Comparison of ENCODE assay signal across 1 cellular context in genomic region chr14:104462651-104463630, GRCh38.
TF ChIP-seq lines count a peak whose summit lies in the region.

No MANE protein-coding gene starts in this region.

TF ChIP-seq in GM23338, 12 proteins besides CTCF, POLR2A, EP300 and RAD21 (continued from another document):
- TF ChIP-seq ZNF331 (CRISPR knock-in tag; IDR thresholded peaks at IDR 0.05; ENCODE audit: low read depth) (no peak), EZH2phosphoT487 (IDR thresholded peaks at IDR 0.05; ENCODE audit: unreplicated experiment) (no peak), EZH2 (IDR thresholded peaks at IDR 0.05; ENCODE audit: low read depth, unreplicated experiment) (no peak), POLR2AphosphoS5 (IDR thresholded peaks at IDR 0.05; ENCODE audit: low read depth) (no peak), NANOG (IDR thresholded peaks at IDR 0.05; ENCODE audit: borderline replicate concordance) (no peak), ZNF114 (CRISPR knock-in tag; IDR thresholded peaks at IDR 0.05) (no peak), JUNB (IDR thresholded peaks at IDR 0.05; ENCODE audit: unreplicated experiment) (no peak), CREB1 (CRISPR knock-in tag; IDR thresholded peaks at IDR 0.05; ENCODE audit: low read depth) (no peak)
- TF ChIP-seq, protein P1, sequence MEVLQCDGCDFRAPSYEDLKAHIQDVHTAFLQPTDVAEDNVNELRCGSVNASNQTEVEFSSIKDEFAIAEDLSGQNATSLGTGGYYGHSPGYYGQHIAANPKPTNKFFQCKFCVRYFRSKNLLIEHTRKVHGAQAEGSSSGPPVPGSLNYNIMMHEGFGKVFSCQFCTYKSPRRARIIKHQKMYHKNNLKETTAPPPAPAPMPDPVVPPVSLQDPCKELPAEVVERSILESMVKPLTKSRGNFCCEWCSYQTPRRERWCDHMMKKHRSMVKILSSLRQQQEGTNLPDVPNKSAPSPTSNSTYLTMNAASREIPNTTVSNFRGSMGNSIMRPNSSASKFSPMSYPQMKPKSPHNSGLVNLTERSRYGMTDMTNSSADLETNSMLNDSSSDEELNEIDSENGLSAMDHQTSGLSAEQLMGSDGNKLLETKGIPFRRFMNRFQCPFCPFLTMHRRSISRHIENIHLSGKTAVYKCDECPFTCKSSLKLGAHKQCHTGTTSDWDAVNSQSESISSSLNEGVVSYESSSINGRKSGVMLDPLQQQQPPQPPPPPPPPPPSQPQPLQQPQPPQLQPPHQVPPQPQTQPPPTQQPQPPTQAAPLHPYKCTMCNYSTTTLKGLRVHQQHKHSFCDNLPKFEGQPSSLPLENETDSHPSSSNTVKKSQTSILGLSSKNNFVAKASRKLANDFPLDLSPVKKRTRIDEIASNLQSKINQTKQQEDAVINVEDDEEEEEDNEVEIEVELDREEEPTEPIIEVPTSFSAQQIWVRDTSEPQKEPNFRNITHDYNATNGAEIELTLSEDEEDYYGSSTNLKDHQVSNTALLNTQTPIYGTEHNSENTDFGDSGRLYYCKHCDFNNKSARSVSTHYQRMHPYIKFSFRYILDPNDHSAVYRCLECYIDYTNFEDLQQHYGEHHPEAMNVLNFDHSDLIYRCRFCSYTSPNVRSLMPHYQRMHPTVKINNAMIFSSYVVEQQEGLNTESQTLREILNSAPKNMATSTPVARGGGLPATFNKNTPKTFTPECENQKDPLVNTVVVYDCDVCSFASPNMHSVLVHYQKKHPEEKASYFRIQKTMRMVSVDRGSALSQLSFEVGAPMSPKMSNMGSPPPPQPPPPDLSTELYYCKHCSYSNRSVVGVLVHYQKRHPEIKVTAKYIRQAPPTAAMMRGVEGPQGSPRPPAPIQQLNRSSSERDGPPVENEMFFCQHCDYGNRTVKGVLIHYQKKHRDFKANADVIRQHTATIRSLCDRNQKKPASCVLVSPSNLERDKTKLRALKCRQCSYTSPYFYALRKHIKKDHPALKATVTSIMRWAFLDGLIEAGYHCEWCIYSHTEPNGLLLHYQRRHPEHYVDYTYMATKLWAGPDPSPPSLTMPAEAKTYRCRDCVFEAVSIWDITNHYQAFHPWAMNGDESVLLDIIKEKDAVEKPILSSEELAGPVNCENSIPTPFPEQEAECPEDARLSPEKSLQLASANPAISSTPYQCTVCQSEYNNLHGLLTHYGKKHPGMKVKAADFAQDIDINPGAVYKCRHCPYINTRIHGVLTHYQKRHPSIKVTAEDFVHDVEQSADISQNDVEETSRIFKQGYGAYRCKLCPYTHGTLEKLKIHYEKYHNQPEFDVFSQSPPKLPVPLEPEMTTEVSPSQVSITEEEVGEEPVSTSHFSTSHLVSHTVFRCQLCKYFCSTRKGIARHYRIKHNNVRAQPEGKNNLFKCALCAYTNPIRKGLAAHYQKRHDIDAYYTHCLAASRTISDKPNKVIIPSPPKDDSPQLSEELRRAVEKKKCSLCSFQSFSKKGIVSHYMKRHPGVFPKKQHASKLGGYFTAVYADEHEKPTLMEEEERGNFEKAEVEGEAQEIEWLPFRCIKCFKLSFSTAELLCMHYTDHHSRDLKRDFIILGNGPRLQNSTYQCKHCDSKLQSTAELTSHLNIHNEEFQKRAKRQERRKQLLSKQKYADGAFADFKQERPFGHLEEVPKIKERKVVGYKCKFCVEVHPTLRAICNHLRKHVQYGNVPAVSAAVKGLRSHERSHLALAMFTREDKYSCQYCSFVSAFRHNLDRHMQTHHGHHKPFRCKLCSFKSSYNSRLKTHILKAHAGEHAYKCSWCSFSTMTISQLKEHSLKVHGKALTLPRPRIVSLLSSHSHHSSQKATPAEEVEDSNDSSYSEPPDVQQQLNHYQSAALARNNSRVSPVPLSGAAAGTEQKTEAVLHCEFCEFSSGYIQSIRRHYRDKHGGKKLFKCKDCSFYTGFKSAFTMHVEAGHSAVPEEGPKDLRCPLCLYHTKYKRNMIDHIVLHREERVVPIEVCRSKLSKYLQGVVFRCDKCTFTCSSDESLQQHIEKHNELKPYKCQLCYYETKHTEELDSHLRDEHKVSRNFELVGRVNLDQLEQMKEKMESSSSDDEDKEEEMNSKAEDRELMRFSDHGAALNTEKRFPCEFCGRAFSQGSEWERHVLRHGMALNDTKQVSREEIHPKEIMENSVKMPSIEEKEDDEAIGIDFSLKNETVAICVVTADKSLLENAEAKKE (CRISPR knock-in tag; IDR thresholded peaks at IDR 0.05), result no peak
- TF ChIP-seq, protein P2, sequence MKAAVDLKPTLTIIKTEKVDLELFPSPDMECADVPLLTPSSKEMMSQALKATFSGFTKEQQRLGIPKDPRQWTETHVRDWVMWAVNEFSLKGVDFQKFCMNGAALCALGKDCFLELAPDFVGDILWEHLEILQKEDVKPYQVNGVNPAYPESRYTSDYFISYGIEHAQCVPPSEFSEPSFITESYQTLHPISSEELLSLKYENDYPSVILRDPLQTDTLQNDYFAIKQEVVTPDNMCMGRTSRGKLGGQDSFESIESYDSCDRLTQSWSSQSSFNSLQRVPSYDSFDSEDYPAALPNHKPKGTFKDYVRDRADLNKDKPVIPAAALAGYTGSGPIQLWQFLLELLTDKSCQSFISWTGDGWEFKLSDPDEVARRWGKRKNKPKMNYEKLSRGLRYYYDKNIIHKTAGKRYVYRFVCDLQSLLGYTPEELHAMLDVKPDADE (IDR thresholded peaks at IDR 0.05), result no peak
- TF ChIP-seq, protein P3, sequence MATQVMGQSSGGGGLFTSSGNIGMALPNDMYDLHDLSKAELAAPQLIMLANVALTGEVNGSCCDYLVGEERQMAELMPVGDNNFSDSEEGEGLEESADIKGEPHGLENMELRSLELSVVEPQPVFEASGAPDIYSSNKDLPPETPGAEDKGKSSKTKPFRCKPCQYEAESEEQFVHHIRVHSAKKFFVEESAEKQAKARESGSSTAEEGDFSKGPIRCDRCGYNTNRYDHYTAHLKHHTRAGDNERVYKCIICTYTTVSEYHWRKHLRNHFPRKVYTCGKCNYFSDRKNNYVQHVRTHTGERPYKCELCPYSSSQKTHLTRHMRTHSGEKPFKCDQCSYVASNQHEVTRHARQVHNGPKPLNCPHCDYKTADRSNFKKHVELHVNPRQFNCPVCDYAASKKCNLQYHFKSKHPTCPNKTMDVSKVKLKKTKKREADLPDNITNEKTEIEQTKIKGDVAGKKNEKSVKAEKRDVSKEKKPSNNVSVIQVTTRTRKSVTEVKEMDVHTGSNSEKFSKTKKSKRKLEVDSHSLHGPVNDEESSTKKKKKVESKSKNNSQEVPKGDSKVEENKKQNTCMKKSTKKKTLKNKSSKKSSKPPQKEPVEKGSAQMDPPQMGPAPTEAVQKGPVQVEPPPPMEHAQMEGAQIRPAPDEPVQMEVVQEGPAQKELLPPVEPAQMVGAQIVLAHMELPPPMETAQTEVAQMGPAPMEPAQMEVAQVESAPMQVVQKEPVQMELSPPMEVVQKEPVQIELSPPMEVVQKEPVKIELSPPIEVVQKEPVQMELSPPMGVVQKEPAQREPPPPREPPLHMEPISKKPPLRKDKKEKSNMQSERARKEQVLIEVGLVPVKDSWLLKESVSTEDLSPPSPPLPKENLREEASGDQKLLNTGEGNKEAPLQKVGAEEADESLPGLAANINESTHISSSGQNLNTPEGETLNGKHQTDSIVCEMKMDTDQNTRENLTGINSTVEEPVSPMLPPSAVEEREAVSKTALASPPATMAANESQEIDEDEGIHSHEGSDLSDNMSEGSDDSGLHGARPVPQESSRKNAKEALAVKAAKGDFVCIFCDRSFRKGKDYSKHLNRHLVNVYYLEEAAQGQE (IDR thresholded peaks at IDR 0.05; ENCODE audit: unreplicated experiment), result no peak
